In the genomic region with DNA sequence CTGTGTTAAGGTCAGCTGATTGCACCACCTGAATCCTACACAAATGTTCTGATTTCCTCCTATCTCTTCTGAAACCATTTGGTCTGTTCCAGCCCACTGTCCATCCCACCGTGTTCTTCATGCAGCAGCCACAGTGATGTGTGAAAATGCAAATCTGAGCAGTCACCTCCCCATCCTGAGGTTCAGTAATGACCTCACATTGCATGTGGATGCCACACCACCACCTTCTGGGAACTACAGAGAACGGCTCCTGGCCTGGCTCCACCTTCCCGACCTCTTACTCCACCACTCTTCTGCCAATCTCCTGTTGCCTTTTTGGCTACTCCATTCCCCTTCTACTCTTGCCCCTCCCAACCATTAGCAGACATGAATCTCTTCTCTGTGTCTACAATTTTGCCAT, we compare ENCODE assay signal across 9 cellular contexts.
DNase-seq lines count a peak whose midpoint lies in the region; ATAC-seq and TF ChIP-seq lines count a peak whose summit lies in the region.
"Had no signal": no experiment of that assay in that cellular context is flagged by ENCODE, and none has a peak within 500 bp of the region (broad histone marks: within the 10 kb centered on the region; RNA-seq: fewer than 3 reads in every experiment).

No MANE protein-coding gene starts in this region.

- no peak overlapping the region for H3K4me2 ChIP-seq in neuronal stem cell (ENCODE audit: insufficient read depth, low read length, poor library complexity, severe bottlenecking)

- peaks cover 0 to 3% (median 0%) of the 10 kb centered on the region in 8 donors for H3K9me3 Mint-ChIP-seq in CD4-positive, alpha-beta memory T cell
- H3K9me3 Mint-ChIP-seq in activated T-helper 17 cell treated with anti-CD3 and anti-CD28 coated beads, Interleukin-2, amount 50 U/mL, for 72 hours: peaks cover 6% of the 10 kb centered on the region
- H3K9me3 Mint-ChIP-seq: T-helper 1 cell treated with Interleukin-12 subunit alpha and Interleukin-12 subunit beta and Interleukin-4 antibody, amounts not matched to agents 30 μg/mL and 1 μg/mL, for 36 hours had no signal

- no peak overlapping the region for H2BK5ac ChIP-seq in neuronal stem cell (ENCODE audit: low read length)

- H3K36me3 Mint-ChIP-seq in CD4-positive, alpha-beta memory T cell: no peaks in the 10 kb centered on the region
- no peaks in the 10 kb centered on the region for H3K36me3 Mint-ChIP-seq in activated T-helper 17 cell treated with anti-CD3 and anti-CD28 coated beads, Interleukin-2, amount 50 U/mL, for 72 hours (ENCODE audit: low read depth)

- H3K36me3 ChIP-seq in CD4-positive, alpha-beta memory T cell (ENCODE audit: insufficient read depth, low read length): no peaks in the 10 kb centered on the region
- peaks cover 0 to 10% of the 10 kb centered on the region in 2 donors for H3K36me3 ChIP-seq in neuronal stem cell (replicated peaks in 1 of 2; ENCODE audit: control insufficient read depth in 2 of 2, insufficient read depth in 2 of 2, low read length in 2 of 2)

- H3K4ac ChIP-seq in neuronal stem cell (ENCODE audit: low read length): no peak overlapping the region

- H3K4me1 ChIP-seq in CD4-positive, alpha-beta memory T cell (ENCODE audit: insufficient read depth, low read length): no peaks in the 10 kb centered on the region
- H3K4me1 ChIP-seq in neuronal stem cell (ENCODE audit: control insufficient read depth in 2 of 2, insufficient read depth in 1 of 2, low read depth in 1 of 2, low read length in 2 of 2): peaks cover 5 to 15% of the 10 kb centered on the region in 2 donors

- no peak overlapping the region for H2BK12ac ChIP-seq in neuronal stem cell (ENCODE audit: low read length)

- H3K9me3 ChIP-seq in CD4-positive, alpha-beta memory T cell (ENCODE audit: control insufficient read depth in 1 of 2, low read length in 2 of 2): no peaks in the 10 kb centered on the region
- no peaks in the 10 kb centered on the region for H3K9me3 ChIP-seq in neuronal stem cell (replicated peaks in 1 of 2; ENCODE audit: control insufficient read depth in 2 of 2, insufficient read depth in 1 of 2, low read depth in 1 of 2, low read length in 2 of 2)

- H3K23ac ChIP-seq in neuronal stem cell (ENCODE audit: low read depth, low read length, poor library complexity): no peak overlapping the region

- no peaks in the 10 kb centered on the region for H3K27me3 ChIP-seq in CD4-positive, alpha-beta memory T cell (ENCODE audit: insufficient read depth, low read length)
- H3K27me3 ChIP-seq in neuronal stem cell (ENCODE audit: control insufficient read depth in 3 of 3, insufficient read depth in 3 of 3, low read depth in 1 of 3, low read length in 3 of 3): no peaks in the 10 kb centered on the region

- no peaks in the 10 kb centered on the region for H3K27me3 Mint-ChIP-seq in CD4-positive, alpha-beta memory T cell
- H3K27me3 Mint-ChIP-seq in activated T-helper 17 cell treated with anti-CD3 and anti-CD28 coated beads, Interleukin-2, amount 50 U/mL, for 72 hours: no peaks in the 10 kb centered on the region

- H3K4me3 Mint-ChIP-seq in CD4-positive, alpha-beta memory T cell: no peak overlapping the region
- no peak overlapping the region for H3K4me3 Mint-ChIP-seq in activated T-helper 17 cell treated with anti-CD3 and anti-CD28 coated beads, Interleukin-2, amount 50 U/mL, for 72 hours
- H3K4me3 Mint-ChIP-seq: T-helper 1 cell treated with Interleukin-12 subunit alpha and Interleukin-12 subunit beta and Interleukin-4 antibody, amounts not matched to agents 30 μg/mL and 1 μg/mL, for 36 hours had no signal

- ATAC-seq in Right ventricle myocardium inferior (peak; percentile 45), HG03460 (IDR thresholded peaks at IDR 0.05; ENCODE audit: unreplicated experiment) (peak; percentile 70)
- no peak for ATAC-seq in activated T-helper 17 cell treated with anti-CD3 and anti-CD28 coated beads, Interleukin-2, amount 50 U/mL, for 72 hours (replicated peaks)

- H3K18ac ChIP-seq in neuronal stem cell (ENCODE audit: low read length): no peak overlapping the region

- DNase-seq in Right ventricle myocardium inferior (ENCODE audit: missing footprints) (no peak), cardiac septum (ENCODE audit: low spot score) (no peak), epithelial cell of esophagus (ENCODE audit: low read depth) (peak; percentile 41), hypothalamus (lab: John Stamatoyannopoulos, UW) (no peak), neuronal stem cell (ENCODE audit: low spot score) (no peak)
- DNase-seq in CD4-positive, alpha-beta memory T cell: no peak

- no peak overlapping the region for H4K91ac ChIP-seq in neuronal stem cell (ENCODE audit: low read depth, low read length, poor library complexity)

- no peak overlapping the region for H3K27ac ChIP-seq in CD4-positive, alpha-beta memory T cell (ENCODE audit: low read depth, low read length)
- H3K27ac ChIP-seq in neuronal stem cell (replicated peaks; ENCODE audit: low read length): no peak overlapping the region

- no peak overlapping the region for H3K14ac ChIP-seq in neuronal stem cell (ENCODE audit: low read length)

- H2AFZ ChIP-seq in neuronal stem cell (ENCODE audit: low read length): no peak overlapping the region

- H3K9ac ChIP-seq in neuronal stem cell (ENCODE audit: low read depth, low read length, poor library complexity): no peak overlapping the region

- no peaks in the 10 kb centered on the region for H3K4me1 Mint-ChIP-seq in CD4-positive, alpha-beta memory T cell
- H3K4me1 Mint-ChIP-seq in activated T-helper 17 cell treated with anti-CD3 and anti-CD28 coated beads, Interleukin-2, amount 50 U/mL, for 72 hours: no peaks in the 10 kb centered on the region

- no peaks in the 10 kb centered on the region for H3K79me1 ChIP-seq in neuronal stem cell (ENCODE audit: low read depth, low read length)

- WGBS in neuronal stem cell (ENCODE audit: extremely low coverage in 2 of 2, insufficient read length in 2 of 2, insufficient replicate concordance in 1 of 2), 2 donors: no CpG with 5 or more reads among the region's 3 CpGs

- H4K8ac ChIP-seq in neuronal stem cell (ENCODE audit: low read depth, low read length): no peak overlapping the region

- no peak overlapping the region for H2AK5ac ChIP-seq in neuronal stem cell (ENCODE audit: low read depth, low read length)

- intact Hi-C loops in Right ventricle myocardium inferior (cut with DNase I): loop anchor here (5.0 kb wide), 2 partner anchors 35 to 70 kb away; no protein-coding TSS in a partner anchor
- intact Hi-C loops in cardiac septum (cut with DNase I): loop anchor here (5.0 to 10.0 kb wide), 3 partner anchors 35 to 137 kb away; no protein-coding TSS in a partner anchor
- intact Hi-C loops in CD4-positive, alpha-beta memory T cell (cut with micrococcal nuclease): no loop called here

- H2BK120ac ChIP-seq in neuronal stem cell (ENCODE audit: low read depth, low read length): no peak overlapping the region

- CTCF ChIA-PET in CD4-positive, alpha-beta memory T cell (lab: Charles Lee; ENCODE audit: partially characterized antibody): no interaction called here

- H2BK15ac ChIP-seq in neuronal stem cell (ENCODE audit: low read length): no peak overlapping the region

- H3K4me3 ChIP-seq in epithelial cell of esophagus (ENCODE audit: low read length): no peak overlapping the region
- no peak overlapping the region for H3K4me3 ChIP-seq in CD4-positive, alpha-beta memory T cell (ENCODE audit: low read length in 2 of 2)
- H3K4me3 ChIP-seq in neuronal stem cell (ENCODE audit: low read length in 2 of 2): no peak overlapping the region

- no peak overlapping the region for H3K27ac Mint-ChIP-seq in CD4-positive, alpha-beta memory T cell
- H3K27ac Mint-ChIP-seq in activated T-helper 17 cell treated with anti-CD3 and anti-CD28 coated beads, Interleukin-2, amount 50 U/mL, for 72 hours: no peak overlapping the region
- H3K27ac Mint-ChIP-seq: T-helper 1 cell treated with Interleukin-12 subunit alpha and Interleukin-12 subunit beta and Interleukin-4 antibody, amounts not matched to agents 30 μg/mL and 1 μg/mL, for 36 hours had no signal

- TF ChIP-seq CTCF in epithelial cell of esophagus (IDR thresholded peaks at IDR 0.05; ENCODE audit: insufficient read depth, low read depth, low read length, missing control alignments): no peak

- POLR2A ChIA-PET in CD4-positive, alpha-beta memory T cell (lab: Charles Lee; ENCODE audit: partially characterized antibody): no interaction called here
